1 cellular context compared by ENCODE assay signal in the genomic region with DNA sequence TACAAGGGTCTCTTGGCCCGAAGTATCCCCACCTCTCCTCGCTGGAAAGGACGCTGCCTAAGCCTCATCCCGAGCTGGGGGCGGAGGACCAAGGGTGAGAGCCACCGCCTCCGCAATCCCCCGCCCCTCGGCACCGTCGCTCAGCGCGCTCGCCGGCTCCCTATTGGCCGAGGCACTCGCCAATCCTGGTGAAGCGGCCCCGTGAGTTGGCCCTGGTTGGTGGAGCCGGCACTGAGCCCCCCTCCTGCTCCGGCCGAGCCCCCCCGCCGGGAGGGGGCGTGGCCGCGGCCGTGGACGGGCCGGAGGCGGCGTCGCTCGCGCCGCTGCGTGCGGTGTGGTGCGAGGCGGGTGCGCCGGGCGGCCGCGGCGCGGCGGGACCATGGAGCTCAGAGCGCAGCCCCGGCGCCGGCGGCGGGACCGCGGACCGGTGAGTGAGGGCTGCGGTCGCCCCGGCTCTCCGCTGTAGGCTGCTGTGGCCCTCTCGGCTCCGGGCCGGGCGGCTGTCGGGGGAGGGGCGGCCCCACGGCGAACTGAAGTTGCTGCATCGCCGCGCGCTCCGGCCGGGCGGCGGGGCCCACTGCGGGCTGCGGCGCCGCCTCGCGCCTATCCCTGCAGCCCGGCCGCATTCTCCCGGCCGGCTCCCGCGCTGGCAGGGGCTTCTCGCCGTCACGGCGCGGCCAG.
TF ChIP-seq lines count a peak whose summit lies in the region.

A gene with protein sequence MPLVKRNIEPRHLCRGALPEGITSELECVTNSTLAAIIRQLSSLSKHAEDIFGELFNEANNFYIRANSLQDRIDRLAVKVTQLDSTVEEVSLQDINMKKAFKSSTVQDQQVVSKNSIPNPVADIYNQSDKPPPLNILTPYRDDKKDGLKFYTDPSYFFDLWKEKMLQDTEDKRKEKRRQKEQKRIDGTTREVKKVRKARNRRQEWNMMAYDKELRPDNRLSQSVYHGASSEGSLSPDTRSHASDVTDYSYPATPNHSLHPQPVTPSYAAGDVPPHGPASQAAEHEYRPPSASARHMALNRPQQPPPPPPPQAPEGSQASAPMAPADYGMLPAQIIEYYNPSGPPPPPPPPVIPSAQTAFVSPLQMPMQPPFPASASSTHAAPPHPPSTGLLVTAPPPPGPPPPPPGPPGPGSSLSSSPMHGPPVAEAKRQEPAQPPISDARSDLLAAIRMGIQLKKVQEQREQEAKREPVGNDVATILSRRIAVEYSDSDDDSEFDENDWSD (plus strand): TSS at position 291 of the 681 bp plus-strand sequence. CDS start 84,588 bp downstream, outside the sequence.

TF ChIP-seq in Ishikawa, 13 proteins besides CTCF, POLR2A, EP300 and RAD21 (continued from another document):
- TF ChIP-seq, protein P1, sequence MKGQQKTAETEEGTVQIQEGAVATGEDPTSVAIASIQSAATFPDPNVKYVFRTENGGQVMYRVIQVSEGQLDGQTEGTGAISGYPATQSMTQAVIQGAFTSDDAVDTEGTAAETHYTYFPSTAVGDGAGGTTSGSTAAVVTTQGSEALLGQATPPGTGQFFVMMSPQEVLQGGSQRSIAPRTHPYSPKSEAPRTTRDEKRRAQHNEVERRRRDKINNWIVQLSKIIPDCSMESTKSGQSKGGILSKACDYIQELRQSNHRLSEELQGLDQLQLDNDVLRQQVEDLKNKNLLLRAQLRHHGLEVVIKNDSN (IDR thresholded peaks at IDR 0.05) = no peak; the same call in 1 of the 2 replicates
- no peak for TF ChIP-seq TAF1 (IDR thresholded peaks at IDR 0.05; ENCODE audit: low read depth)
